Comparison of ENCODE assay signal across 8 cellular contexts in genomic region chr2:27920148-27920885, GRCh38. TPM values are rescaled to one million over a fixed set of nuclear protein-coding genes. Genes with fewer than 3 reads are reported as not detected.
DNase-seq lines count a peak whose midpoint lies in the region; ATAC-seq, FAIRE-seq and TF ChIP-seq lines count a peak whose summit lies in the region.

No MANE protein-coding gene starts in this region.

- H3K79me2 ChIP-seq in fibroblast of lung (ENCODE audit: control insufficient read depth, insufficient read depth, low read length) (no peaks in the 10 kb centered on the region), trophoblast cell (ENCODE audit: control insufficient read depth, insufficient read depth, low read length, poor library complexity) (no peaks in the 10 kb centered on the region)

- H3K14ac ChIP-seq in trophoblast cell (ENCODE audit: low read length) (no peak overlapping the region), neuronal stem cell (ENCODE audit: low read length) (no peak overlapping the region)

- H4K20me1 ChIP-seq in fibroblast of lung (ENCODE audit: control insufficient read depth, extremely low read depth, insufficient read depth, low read length), result no peaks in the 10 kb centered on the region

- H2BK15ac ChIP-seq in neuronal stem cell (ENCODE audit: low read length), result no peak overlapping the region

- POLR2A ChIA-PET in RWPE1 (lab: Yijun Ruan, JAX; ENCODE audit: low non-redundant PET), result no interaction called here

- H2BK12ac ChIP-seq in trophoblast cell (ENCODE audit: low read length), result no peak overlapping the region
- H2BK12ac ChIP-seq in neuronal stem cell (ENCODE audit: low read length), result no peak overlapping the region

- no peak overlapping the region for H3K4me2 ChIP-seq in fibroblast of lung (ENCODE audit: extremely low read depth, insufficient read depth, low read length)
- no peak overlapping the region for H3K4me2 ChIP-seq in trophoblast cell (ENCODE audit: low read length)
- H3K4me2 ChIP-seq in neuronal stem cell (ENCODE audit: insufficient read depth, low read length, poor library complexity, severe bottlenecking), result no peak overlapping the region

- H4K8ac ChIP-seq in trophoblast cell (ENCODE audit: low read depth, low read length) (no peak overlapping the region), neuronal stem cell (ENCODE audit: low read depth, low read length) (no peak overlapping the region)

- H4K91ac ChIP-seq in trophoblast cell (ENCODE audit: low read depth, low read length) (no peak overlapping the region), neuronal stem cell (ENCODE audit: low read depth, low read length, poor library complexity) (no peak overlapping the region)

- no peak overlapping the region for H3K4ac ChIP-seq in trophoblast cell (ENCODE audit: low read depth, low read length)
- H3K4ac ChIP-seq in neuronal stem cell (ENCODE audit: low read length), result no peak overlapping the region

- H2AFZ ChIP-seq in fibroblast of lung (ENCODE audit: low read length), result no peak overlapping the region
- no peak overlapping the region for H2AFZ ChIP-seq in trophoblast cell (ENCODE audit: insufficient read depth, low read length, poor library complexity)
- no peak overlapping the region for H2AFZ ChIP-seq in neuronal stem cell (ENCODE audit: low read length)

- CTCF ChIA-PET in RWPE1 (lab: Yijun Ruan, JAX), result interaction anchor here (0.7 kb wide), 2 partner anchors 11 to 67 kb away, joined by 3 read pairs; no protein-coding TSS in a partner anchor

- ATAC-seq in HG03280 (IDR thresholded peaks at IDR 0.05; ENCODE audit: unreplicated experiment), result no peak

- no peak overlapping the region for H3K27ac ChIP-seq in RWPE1
- H3K27ac ChIP-seq in fibroblast of lung (ENCODE audit: insufficient read depth, low read length), result no peak overlapping the region
- no peak overlapping the region for H3K27ac ChIP-seq in trophoblast cell (ENCODE audit: low read depth, low read length)
- no peak overlapping the region for H3K27ac ChIP-seq in neuronal stem cell (replicated peaks; ENCODE audit: low read length)

- H2BK120ac ChIP-seq in trophoblast cell (ENCODE audit: insufficient read depth, low read length, poor library complexity) (no peak overlapping the region), neuronal stem cell (ENCODE audit: low read depth, low read length) (no peak overlapping the region)

- H3K18ac ChIP-seq in trophoblast cell (ENCODE audit: low read length) (no peak overlapping the region), neuronal stem cell (ENCODE audit: low read length) (no peak overlapping the region)

- FAIRE-seq in G401.6 (lab: Jason Lieb, UNC) (peak; percentile 30), GM12891 (lab: Jason Lieb, UNC) (no peak)

- H2BK5ac ChIP-seq in trophoblast cell (ENCODE audit: low read depth, low read length, poor library complexity), result no peak overlapping the region
- no peak overlapping the region for H2BK5ac ChIP-seq in neuronal stem cell (ENCODE audit: low read length)

- no CpG with 5 or more reads among the region's 4 CpGs for WGBS in trophoblast cell (ENCODE audit: extremely low coverage, insufficient coverage, insufficient read length)
- no CpG with 5 or more reads among the region's 4 CpGs for WGBS in neuronal stem cell (ENCODE audit: extremely low coverage in 2 of 2, insufficient read length in 2 of 2, insufficient replicate concordance in 1 of 2), 2 donors

- no peak overlapping the region for H3K4me3 ChIP-seq in fibroblast of lung (replicated peaks in 1 of 4; ENCODE audit: control extremely low read depth in 1 of 4, insufficient read depth in 1 of 4, low read depth in 3 of 4, low read length in 4 of 4)
- H3K4me3 ChIP-seq in trophoblast cell (ENCODE audit: low read depth, low read length), result no peak overlapping the region
- no peak overlapping the region for H3K4me3 ChIP-seq in neuronal stem cell (ENCODE audit: low read length in 2 of 2)

- H3K23ac ChIP-seq in trophoblast cell (ENCODE audit: low read length), result no peak overlapping the region
- no peak overlapping the region for H3K23ac ChIP-seq in neuronal stem cell (ENCODE audit: low read depth, low read length, poor library complexity)

- DNase-seq in RWPE1 (ENCODE audit: low spot score) (peak; percentile 5), fibroblast of lung (ENCODE audit: low read depth in 2 of 2) (peak; percentile 57 to 68), trophoblast cell (peak; percentile 6 to 83), neuronal stem cell (ENCODE audit: low spot score) (no peak), GM12891 (ENCODE audit: insufficient read length, low spot score) (no peak), NCI-H524 (lab: John Stamatoyannopoulos, UW) (no peak)

- H3K27me3 ChIP-seq in fibroblast of lung (ENCODE audit: control insufficient read depth, insufficient read depth, low read length) (no peaks in the 10 kb centered on the region), trophoblast cell (ENCODE audit: insufficient read depth, low read length) (no peaks in the 10 kb centered on the region), neuronal stem cell (ENCODE audit: control insufficient read depth in 3 of 3, insufficient read depth in 3 of 3, low read depth in 1 of 3, low read length in 3 of 3) (no peaks in the 10 kb centered on the region)

- H4K12ac ChIP-seq in trophoblast cell (ENCODE audit: low read depth, low read length), result no peak overlapping the region

- H2AK5ac ChIP-seq in trophoblast cell (ENCODE audit: low read length) (no peak overlapping the region), neuronal stem cell (ENCODE audit: low read depth, low read length) (no peak overlapping the region)

- TF ChIP-seq POLR2A in GM12891 (IDR thresholded peaks at IDR 0.05; ENCODE audit: low read depth, low read length), result no peak

- H3K9ac ChIP-seq in fibroblast of lung (ENCODE audit: insufficient read depth, low read length) (no peak overlapping the region), trophoblast cell (ENCODE audit: low read length) (no peak overlapping the region), neuronal stem cell (ENCODE audit: low read depth, low read length, poor library complexity) (no peak overlapping the region)

- H3K79me1 ChIP-seq in trophoblast cell (ENCODE audit: low read length) (no peaks in the 10 kb centered on the region), neuronal stem cell (ENCODE audit: low read depth, low read length) (peaks cover 3% of the 10 kb centered on the region)

- H3K4me1 ChIP-seq in fibroblast of lung (ENCODE audit: control insufficient read depth, extremely low read depth, insufficient read depth, low read length) (no peaks in the 10 kb centered on the region), trophoblast cell (ENCODE audit: control insufficient read depth in 1 of 2, insufficient read depth in 2 of 2, low read length in 2 of 2) (no peaks in the 10 kb centered on the region), neuronal stem cell (ENCODE audit: control insufficient read depth in 2 of 2, insufficient read depth in 1 of 2, low read depth in 1 of 2, low read length in 2 of 2) (no peaks in the 10 kb centered on the region)

- no peaks in the 10 kb centered on the region for H3K36me3 ChIP-seq in fibroblast of lung (ENCODE audit: control insufficient read depth, insufficient read depth, low read length)
- no peaks in the 10 kb centered on the region for H3K36me3 ChIP-seq in trophoblast cell (ENCODE audit: control insufficient read depth in 1 of 2, insufficient read depth in 2 of 2, low read length in 2 of 2)
- no peaks in the 10 kb centered on the region for H3K36me3 ChIP-seq in neuronal stem cell (replicated peaks in 1 of 2; ENCODE audit: control insufficient read depth in 2 of 2, insufficient read depth in 2 of 2, low read length in 2 of 2)

- TF ChIP-seq CTCF in RWPE1 (conservative IDR thresholded peaks at IDR 0.05; ENCODE audit: low read depth) (no peak), fibroblast of lung (conservative IDR thresholded peaks at IDR 0.05 in 1 of 2, IDR thresholded peaks at IDR 0.05 in 1 of 2; ENCODE audit: low read depth in 1 of 2, low read length in 2 of 2) (no peak)

- H3K9me3 ChIP-seq in fibroblast of lung (ENCODE audit: control insufficient read depth, insufficient read depth, low read depth, low read length) (no peaks in the 10 kb centered on the region), trophoblast cell (ENCODE audit: insufficient read depth, low read depth, low read length) (no peaks in the 10 kb centered on the region), neuronal stem cell (replicated peaks in 1 of 2; ENCODE audit: control insufficient read depth in 2 of 2, insufficient read depth in 1 of 2, low read depth in 1 of 2, low read length in 2 of 2) (no peaks in the 10 kb centered on the region)

TF ChIP-seq in GM12891, 5 proteins besides CTCF, POLR2A, EP300 and RAD21:
- no peak for TF ChIP-seq PAX5 (IDR thresholded peaks at IDR 0.05; ENCODE audit: insufficient read depth, low read length, severe bottlenecking)
- no peak for TF ChIP-seq POU2F2 (IDR thresholded peaks at IDR 0.05; ENCODE audit: low read depth, low read length)
- TF ChIP-seq SPI1 (IDR thresholded peaks at IDR 0.05; ENCODE audit: low read depth, low read length), result no peak
- TF ChIP-seq TAF1 (IDR thresholded peaks at IDR 0.05; ENCODE audit: low read depth, low read length), result no peak
- no peak for TF ChIP-seq POLR2AphosphoS5 (IDR thresholded peaks at IDR 0.05; ENCODE audit: low read depth, low read length)

RNA-seq across cellular contexts. Expression of gene BABAM2, which starts 29.8 kb away (rescaled TPM):
- total RNA-seq in fibroblast of lung, result 14.4 and 25.6 TPM in 2 replicates
- 31.2 and 33.4 TPM in 2 replicates for polyA plus RNA-seq in fibroblast of lung
- polyA plus RNA-seq in fibroblast of lung (2012), result 36.1 and 37.0 TPM in 2 replicates
- 21.8 and 30.7 TPM in 2 replicates for polyA minus RNA-seq in fibroblast of lung (ENCODE audit: low replicate concordance)
- 27.7 and 29.7 TPM in 2 replicates for polyA plus RNA-seq in trophoblast cell (2013)
- polyA plus RNA-seq in neuronal stem cell (2013, experiment 1 of 2), result 30.8 TPM
- 29.5 TPM for polyA plus RNA-seq in neuronal stem cell (2013, experiment 2 of 2)
- polyA plus RNA-seq in GM12891 (2012; ENCODE audit: low read depth, missing spikeins), result 26.5 TPM

RNA-seq across cellular contexts. Expression of gene RBKS, which starts 30.1 kb away (rescaled TPM):
- total RNA-seq in fibroblast of lung, result 1.3 and 2.6 TPM in 2 replicates
- 1.3 and 1.6 TPM in 2 replicates for polyA plus RNA-seq in fibroblast of lung
- polyA plus RNA-seq in fibroblast of lung (2012), result 1.1 and 1.9 TPM in 2 replicates
- 0.63 and 1.4 TPM in 2 replicates for polyA minus RNA-seq in fibroblast of lung (ENCODE audit: low replicate concordance)
- polyA plus RNA-seq in trophoblast cell (2013), result 1.6 TPM in 2 replicates
- 2.4 TPM for polyA plus RNA-seq in neuronal stem cell (2013, experiment 1 of 2)
- polyA plus RNA-seq in neuronal stem cell (2013, experiment 2 of 2), result 2.5 TPM
- 0.87 TPM for polyA plus RNA-seq in GM12891 (2012; ENCODE audit: low read depth, missing spikeins)

Comparison
In these comparisons a context has a peak if more than half of its experiments do, and no peak if none do; other contexts are left out.
1. DNase-seq: peak in RWPE1 (single experiment), fibroblast of lung (2 of 2) and trophoblast cell (2 of 2); none in neuronal stem cell (single experiment), GM12891 (single experiment) and NCI-H524 (0 of 2).